Comparison of ENCODE assay signal across 1 cellular context in the genomic region with DNA sequence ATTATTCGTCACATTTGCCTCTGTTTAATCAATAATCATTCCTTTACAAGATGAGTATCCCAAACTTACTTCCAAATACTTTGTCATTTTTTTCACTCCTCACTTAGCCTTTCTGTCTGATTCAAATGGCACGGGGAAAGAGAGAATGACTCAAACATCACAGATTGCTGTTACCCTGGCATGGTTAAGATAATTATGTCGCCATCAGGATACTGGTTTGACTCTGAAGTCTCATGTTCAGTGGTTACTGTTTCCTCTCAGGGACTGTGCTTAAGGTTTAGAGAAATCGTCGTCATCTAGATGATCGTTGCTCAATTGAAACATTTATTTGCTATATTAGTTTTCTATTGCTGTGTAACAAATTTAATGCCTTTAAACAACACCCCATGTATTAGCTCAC.
TF ChIP-seq lines count a peak whose summit lies in the region.

No MANE protein-coding gene starts in this region.

TF ChIP-seq in GM23338, 12 proteins besides CTCF, POLR2A, EP300 and RAD21 (continued from another document):
- TF ChIP-seq, protein P1, sequence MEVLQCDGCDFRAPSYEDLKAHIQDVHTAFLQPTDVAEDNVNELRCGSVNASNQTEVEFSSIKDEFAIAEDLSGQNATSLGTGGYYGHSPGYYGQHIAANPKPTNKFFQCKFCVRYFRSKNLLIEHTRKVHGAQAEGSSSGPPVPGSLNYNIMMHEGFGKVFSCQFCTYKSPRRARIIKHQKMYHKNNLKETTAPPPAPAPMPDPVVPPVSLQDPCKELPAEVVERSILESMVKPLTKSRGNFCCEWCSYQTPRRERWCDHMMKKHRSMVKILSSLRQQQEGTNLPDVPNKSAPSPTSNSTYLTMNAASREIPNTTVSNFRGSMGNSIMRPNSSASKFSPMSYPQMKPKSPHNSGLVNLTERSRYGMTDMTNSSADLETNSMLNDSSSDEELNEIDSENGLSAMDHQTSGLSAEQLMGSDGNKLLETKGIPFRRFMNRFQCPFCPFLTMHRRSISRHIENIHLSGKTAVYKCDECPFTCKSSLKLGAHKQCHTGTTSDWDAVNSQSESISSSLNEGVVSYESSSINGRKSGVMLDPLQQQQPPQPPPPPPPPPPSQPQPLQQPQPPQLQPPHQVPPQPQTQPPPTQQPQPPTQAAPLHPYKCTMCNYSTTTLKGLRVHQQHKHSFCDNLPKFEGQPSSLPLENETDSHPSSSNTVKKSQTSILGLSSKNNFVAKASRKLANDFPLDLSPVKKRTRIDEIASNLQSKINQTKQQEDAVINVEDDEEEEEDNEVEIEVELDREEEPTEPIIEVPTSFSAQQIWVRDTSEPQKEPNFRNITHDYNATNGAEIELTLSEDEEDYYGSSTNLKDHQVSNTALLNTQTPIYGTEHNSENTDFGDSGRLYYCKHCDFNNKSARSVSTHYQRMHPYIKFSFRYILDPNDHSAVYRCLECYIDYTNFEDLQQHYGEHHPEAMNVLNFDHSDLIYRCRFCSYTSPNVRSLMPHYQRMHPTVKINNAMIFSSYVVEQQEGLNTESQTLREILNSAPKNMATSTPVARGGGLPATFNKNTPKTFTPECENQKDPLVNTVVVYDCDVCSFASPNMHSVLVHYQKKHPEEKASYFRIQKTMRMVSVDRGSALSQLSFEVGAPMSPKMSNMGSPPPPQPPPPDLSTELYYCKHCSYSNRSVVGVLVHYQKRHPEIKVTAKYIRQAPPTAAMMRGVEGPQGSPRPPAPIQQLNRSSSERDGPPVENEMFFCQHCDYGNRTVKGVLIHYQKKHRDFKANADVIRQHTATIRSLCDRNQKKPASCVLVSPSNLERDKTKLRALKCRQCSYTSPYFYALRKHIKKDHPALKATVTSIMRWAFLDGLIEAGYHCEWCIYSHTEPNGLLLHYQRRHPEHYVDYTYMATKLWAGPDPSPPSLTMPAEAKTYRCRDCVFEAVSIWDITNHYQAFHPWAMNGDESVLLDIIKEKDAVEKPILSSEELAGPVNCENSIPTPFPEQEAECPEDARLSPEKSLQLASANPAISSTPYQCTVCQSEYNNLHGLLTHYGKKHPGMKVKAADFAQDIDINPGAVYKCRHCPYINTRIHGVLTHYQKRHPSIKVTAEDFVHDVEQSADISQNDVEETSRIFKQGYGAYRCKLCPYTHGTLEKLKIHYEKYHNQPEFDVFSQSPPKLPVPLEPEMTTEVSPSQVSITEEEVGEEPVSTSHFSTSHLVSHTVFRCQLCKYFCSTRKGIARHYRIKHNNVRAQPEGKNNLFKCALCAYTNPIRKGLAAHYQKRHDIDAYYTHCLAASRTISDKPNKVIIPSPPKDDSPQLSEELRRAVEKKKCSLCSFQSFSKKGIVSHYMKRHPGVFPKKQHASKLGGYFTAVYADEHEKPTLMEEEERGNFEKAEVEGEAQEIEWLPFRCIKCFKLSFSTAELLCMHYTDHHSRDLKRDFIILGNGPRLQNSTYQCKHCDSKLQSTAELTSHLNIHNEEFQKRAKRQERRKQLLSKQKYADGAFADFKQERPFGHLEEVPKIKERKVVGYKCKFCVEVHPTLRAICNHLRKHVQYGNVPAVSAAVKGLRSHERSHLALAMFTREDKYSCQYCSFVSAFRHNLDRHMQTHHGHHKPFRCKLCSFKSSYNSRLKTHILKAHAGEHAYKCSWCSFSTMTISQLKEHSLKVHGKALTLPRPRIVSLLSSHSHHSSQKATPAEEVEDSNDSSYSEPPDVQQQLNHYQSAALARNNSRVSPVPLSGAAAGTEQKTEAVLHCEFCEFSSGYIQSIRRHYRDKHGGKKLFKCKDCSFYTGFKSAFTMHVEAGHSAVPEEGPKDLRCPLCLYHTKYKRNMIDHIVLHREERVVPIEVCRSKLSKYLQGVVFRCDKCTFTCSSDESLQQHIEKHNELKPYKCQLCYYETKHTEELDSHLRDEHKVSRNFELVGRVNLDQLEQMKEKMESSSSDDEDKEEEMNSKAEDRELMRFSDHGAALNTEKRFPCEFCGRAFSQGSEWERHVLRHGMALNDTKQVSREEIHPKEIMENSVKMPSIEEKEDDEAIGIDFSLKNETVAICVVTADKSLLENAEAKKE (CRISPR knock-in tag; IDR thresholded peaks at IDR 0.05): no peak
- TF ChIP-seq POLR2AphosphoS5 (IDR thresholded peaks at IDR 0.05; ENCODE audit: low read depth) (no peak), JUNB (IDR thresholded peaks at IDR 0.05; ENCODE audit: unreplicated experiment) (no peak), STAT1 (IDR thresholded peaks at IDR 0.05; ENCODE audit: unreplicated experiment) (no peak), EZH2phosphoT487 (IDR thresholded peaks at IDR 0.05; ENCODE audit: unreplicated experiment) (no peak), CREB1 (CRISPR knock-in tag; IDR thresholded peaks at IDR 0.05; ENCODE audit: low read depth) (no peak), EZH2 (IDR thresholded peaks at IDR 0.05; ENCODE audit: low read depth, unreplicated experiment) (no peak)
- TF ChIP-seq, protein P2, sequence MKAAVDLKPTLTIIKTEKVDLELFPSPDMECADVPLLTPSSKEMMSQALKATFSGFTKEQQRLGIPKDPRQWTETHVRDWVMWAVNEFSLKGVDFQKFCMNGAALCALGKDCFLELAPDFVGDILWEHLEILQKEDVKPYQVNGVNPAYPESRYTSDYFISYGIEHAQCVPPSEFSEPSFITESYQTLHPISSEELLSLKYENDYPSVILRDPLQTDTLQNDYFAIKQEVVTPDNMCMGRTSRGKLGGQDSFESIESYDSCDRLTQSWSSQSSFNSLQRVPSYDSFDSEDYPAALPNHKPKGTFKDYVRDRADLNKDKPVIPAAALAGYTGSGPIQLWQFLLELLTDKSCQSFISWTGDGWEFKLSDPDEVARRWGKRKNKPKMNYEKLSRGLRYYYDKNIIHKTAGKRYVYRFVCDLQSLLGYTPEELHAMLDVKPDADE (IDR thresholded peaks at IDR 0.05): no peak
TF ChIP-seq in GM23338: peak in this region for 0.
